ENCODE assay signal across 1 cellular context in the genomic region with DNA sequence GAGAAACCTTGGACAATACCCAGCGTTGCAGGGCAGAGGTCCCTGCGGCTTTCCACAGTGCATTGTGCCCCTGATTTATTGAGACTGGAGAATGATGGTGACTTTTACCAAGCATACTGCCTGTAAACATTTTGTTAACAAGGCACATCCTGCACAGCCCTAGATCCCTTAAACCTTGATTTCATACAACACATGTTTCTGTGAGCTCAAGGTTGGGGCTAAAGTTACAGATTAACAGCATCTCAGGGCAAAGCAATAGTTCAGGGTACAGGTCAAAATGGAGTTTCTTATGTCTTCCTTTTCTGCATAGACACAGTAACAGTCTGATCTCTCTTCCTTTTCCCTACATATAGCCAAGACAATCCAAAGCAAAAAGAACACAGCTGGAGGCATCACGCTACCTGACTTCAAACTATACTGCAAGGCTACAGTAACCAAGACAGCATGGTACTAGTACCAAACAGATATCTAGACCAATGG.
TF ChIP-seq lines count a peak whose summit lies in the region.

No MANE protein-coding gene starts in this region.

TF ChIP-seq in HepG2, 621 proteins besides CTCF, POLR2A, EP300 and RAD21 (continued from another document):
- TF ChIP-seq ZNF609 (CRISPR knock-in tag; IDR thresholded peaks at IDR 0.05; ENCODE audit: borderline replicate concordance) (0 out of 2 replicates have a peak, but pooled peaks have one; percentile 25), MIER2 (CRISPR knock-in tag; IDR thresholded peaks at IDR 0.05) (0 out of 2 replicates have a peak, but pooled peaks have one; percentile 29)
